ENCODE assay signal across 8 cellular contexts in the genomic region with DNA sequence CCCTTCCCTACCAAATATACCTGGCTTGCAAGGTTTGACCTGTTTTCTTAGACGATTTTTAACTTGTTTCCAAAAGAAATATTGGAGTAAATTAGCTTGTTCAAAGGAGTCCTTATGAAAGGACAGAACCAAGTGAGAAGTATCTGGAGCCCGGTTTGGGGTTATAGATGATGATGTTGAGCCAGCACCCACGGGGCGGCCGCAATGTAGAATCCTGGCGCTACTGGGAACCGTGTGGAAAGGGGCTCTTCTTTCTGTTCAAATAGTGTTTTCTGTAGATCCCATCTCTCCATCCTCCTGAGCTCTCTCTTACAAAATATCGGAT. TPM values are rescaled to one million over a fixed set of nuclear protein-coding genes. Genes with fewer than 3 reads are reported as not detected.
A peak's percentile ranks its signal among the peaks of the same experiment; 100 is the strongest.
DNase-seq lines count a peak whose midpoint lies in the region; ATAC-seq, FAIRE-seq and TF ChIP-seq lines count a peak whose summit lies in the region.

No MANE protein-coding gene starts in this region.

- H3K4me3 Mint-ChIP-seq in CD14-positive monocyte (peak overlapping the region; percentile 93), neural crest cell (peak overlapping the region; percentile 94)
- peak overlapping the region; percentile 94 to 96 for H3K4me3 Mint-ChIP-seq in effector memory CD8-positive, alpha-beta T cell

- peaks cover 27% of the 10 kb centered on the region for H3K36me3 ChIP-seq in Karpas-422 (ENCODE audit: insufficient read depth, low read length)

- no peaks in the 10 kb centered on the region for H3K9me2 ChIP-seq in Karpas-422 (replicated peaks; ENCODE audit: insufficient read depth, low read length)

- H3K4me1 ChIP-seq in Karpas-422 (ENCODE audit: low read length): peaks cover 30% of the 10 kb centered on the region

- no peak for TF ChIP-seq CTCF in CD14-positive monocyte (IDR thresholded peaks at IDR 0.05)
- no peak for TF ChIP-seq CTCF in neural crest cell (conservative IDR thresholded peaks at IDR 0.05)

- peak overlapping the region; percentile 84 for H3K4me3 ChIP-seq in Karpas-422 (ENCODE audit: low read length)

- ATAC-seq in effector memory CD8-positive, alpha-beta T cell (replicated peaks): no peak
- no peak for ATAC-seq in activated CD4-positive, CD25-positive, alpha-beta regulatory T cell treated with anti-CD3 and anti-CD28 coated beads, Interleukin-2, amount 50 U/mL, for 24 hours

- peak overlapping the region; percentile 66 for H3K9ac ChIP-seq in Karpas-422 (ENCODE audit: low read length)

- H3K27me3 ChIP-seq in Karpas-422 (ENCODE audit: low read length): no peaks in the 10 kb centered on the region

- no peak for FAIRE-seq in GM12891 (lab: Jason Lieb, UNC)

- H3K36me3 Mint-ChIP-seq in CD14-positive monocyte (peaks cover 23 to 26% of the 10 kb centered on the region in 2 donors), neural crest cell (ENCODE audit: low read depth) (peaks cover 14% of the 10 kb centered on the region)
- H3K36me3 Mint-ChIP-seq in effector memory CD8-positive, alpha-beta T cell (ENCODE audit: insufficient read depth): peaks cover 26% of the 10 kb centered on the region

- H3K4me2 ChIP-seq in Karpas-422 (ENCODE audit: low read depth, low read length, poor library complexity, severe bottlenecking): peak overlapping the region; percentile 87

- H3K79me2 ChIP-seq in Karpas-422 (ENCODE audit: low read length): peaks cover 41% of the 10 kb centered on the region

- H3K4me1 Mint-ChIP-seq in CD14-positive monocyte (peaks cover 33% of the 10 kb centered on the region), neural crest cell (peaks cover 58% of the 10 kb centered on the region)
- H3K4me1 Mint-ChIP-seq in effector memory CD8-positive, alpha-beta T cell (ENCODE audit: low read depth in 2 of 2): peaks cover 30 to 38% of the 10 kb centered on the region in 2 donors

- H3K27me3 Mint-ChIP-seq in CD14-positive monocyte (ENCODE audit: low read depth in 3 of 3) (peaks cover 7 to 14% (median 13%) of the 10 kb centered on the region in 3 donors), neural crest cell (ENCODE audit: low read depth) (no peaks in the 10 kb centered on the region)
- peaks cover 0 to 3% of the 10 kb centered on the region in 2 donors for H3K27me3 Mint-ChIP-seq in effector memory CD8-positive, alpha-beta T cell

- peaks cover 18% of the 10 kb centered on the region for H4K20me1 ChIP-seq in Karpas-422 (ENCODE audit: insufficient read depth, low read depth, low read length)

- DNase-seq in CD14-positive monocyte (ENCODE audit: low spot score) (no peak), Karpas-422 (no peak), neural crest cell (ENCODE audit: low read depth, low spot score) (no peak), NAMALWA (ENCODE audit: low spot score) (no peak), GM12891 (ENCODE audit: insufficient read length, low spot score) (no peak)
- DNase-seq in effector memory CD8-positive, alpha-beta T cell: no peak
- DNase-seq in activated CD4-positive, CD25-positive, alpha-beta regulatory T cell (lab: John Stamatoyannopoulos, UW): no peak

- TF ChIP-seq POLR2A in GM12891 (IDR thresholded peaks at IDR 0.05; ENCODE audit: low read depth, low read length): no peak

- H3K27ac ChIP-seq in Karpas-422 (ENCODE audit: low read length): peak overlapping the region; percentile 37

- H3K9me3 ChIP-seq in Karpas-422 (ENCODE audit: low read length): no peaks in the 10 kb centered on the region

- H2AFZ ChIP-seq in Karpas-422 (ENCODE audit: low read length): peak overlapping the region; percentile 98

- intact Hi-C loops in CD14-positive monocyte (cut with micrococcal nuclease): loop anchor here in 1 of 2 donors (5.0 kb wide), 1 partner anchor 434 kb away; a partner anchor contains a TSS

- H3K27ac Mint-ChIP-seq in CD14-positive monocyte: peak overlapping the region in 5 of 7 donors; percentile 35 to 86 (median 80)
- peak overlapping the region; percentile 88 to 97 for H3K27ac Mint-ChIP-seq in effector memory CD8-positive, alpha-beta T cell
- H3K27ac Mint-ChIP-seq in neural crest cell (ENCODE audit: unreplicated experiment): peak overlapping the region; percentile 82

- H3K9me3 Mint-ChIP-seq in CD14-positive monocyte (peaks cover 0 to 8% (median 5%) of the 10 kb centered on the region in 7 donors), neural crest cell (no peaks in the 10 kb centered on the region)
- H3K9me3 Mint-ChIP-seq in effector memory CD8-positive, alpha-beta T cell: no peaks in the 10 kb centered on the region

TF ChIP-seq in GM12891, 5 proteins besides CTCF, POLR2A, EP300 and RAD21:
- no peak for TF ChIP-seq POLR2AphosphoS5 (IDR thresholded peaks at IDR 0.05; ENCODE audit: low read depth, low read length)
- no peak for TF ChIP-seq POU2F2 (IDR thresholded peaks at IDR 0.05; ENCODE audit: low read depth, low read length)
- no peak for TF ChIP-seq PAX5 (IDR thresholded peaks at IDR 0.05; ENCODE audit: insufficient read depth, low read length, severe bottlenecking)
- TF ChIP-seq SPI1 (IDR thresholded peaks at IDR 0.05; ENCODE audit: low read depth, low read length): no peak
- TF ChIP-seq TAF1 (IDR thresholded peaks at IDR 0.05; ENCODE audit: low read depth, low read length): no peak

RNA-seq across cellular contexts. Expression of a gene that starts 0.5 kb away (rescaled TPM):
- 10 to 100 TPM; 10.2 to 11.2 TPM for polyA plus RNA-seq in CD14-positive monocyte
- 14.6 and 20.6 TPM in 2 replicates for total RNA-seq in Karpas-422 (2014; rRNA removed; shearing (Covaris generic); ENCODE audit: low replicate concordance)
- total RNA-seq in neural crest cell: 98.8 and 103 TPM in 2 replicates
- polyA plus RNA-seq in GM12891 (2012; ENCODE audit: low read depth, missing spikeins): 23.6 TPM

RNA-seq across cellular contexts. Expression of a gene that starts 28.7 kb away (rescaled TPM):
- not detected for polyA plus RNA-seq in CD14-positive monocyte
- total RNA-seq in Karpas-422 (2014; rRNA removed; shearing (Covaris generic); ENCODE audit: low replicate concordance): 0.07 TPM in 1 of 2 replicates, not detected in the other
- 2.2 and 2.5 TPM in 2 replicates for total RNA-seq in neural crest cell
- not detected for polyA plus RNA-seq in GM12891 (2012; ENCODE audit: low read depth, missing spikeins)
